10 cellular contexts compared by ENCODE assay signal in genomic region chr3:132256984-132257383, GRCh38.
DNase-seq lines count a peak whose midpoint lies in the region; ATAC-seq, FAIRE-seq and TF ChIP-seq lines count a peak whose summit lies in the region.
"Had no signal": no experiment of that assay in that cellular context is flagged by ENCODE, and none has a peak within 500 bp of the region (broad histone marks: within the 10 kb centered on the region; RNA-seq: fewer than 3 reads in every experiment).

No MANE protein-coding gene starts in this region.

- H3K4me3 ChIP-seq in esophagus squamous epithelium = no peak overlapping the region
- no peak overlapping the region for H3K4me3 ChIP-seq in pancreas
- H3K4me3 ChIP-seq in lower leg skin (ENCODE audit: low read depth, poor library complexity, severe bottlenecking) = no peak overlapping the region
- H3K4me3 ChIP-seq: BLaER1 treated with 17β-estradiol and CSF1 and Interleukin-3, amounts not matched to agents 10 nM and 100 nM; skin epidermis had no signal

- FAIRE-seq in pancreas (lab: Jason Lieb, UNC) (no peak), GM12891 (lab: Jason Lieb, UNC) (no peak)

- peaks cover 0 to 30% (median 0%) of the 10 kb centered on the region in 3 donors for H3K4me1 ChIP-seq in esophagus squamous epithelium
- H3K4me1 ChIP-seq in pancreas = peaks cover 0 to 3% (median 0%) of the 10 kb centered on the region in 3 donors

- H3K36me3 ChIP-seq in esophagus squamous epithelium = no peaks in the 10 kb centered on the region
- no peaks in the 10 kb centered on the region for H3K36me3 ChIP-seq in pancreas
- H3K36me3 ChIP-seq: BLaER1 treated with 17β-estradiol and CSF1 and Interleukin-3, amounts not matched to agents 10 nM and 100 nM had no signal

- H3K27me3 ChIP-seq in esophagus squamous epithelium (no peaks in the 10 kb centered on the region), pancreas (no peaks in the 10 kb centered on the region)
- H3K27me3 ChIP-seq: BLaER1 treated with 17β-estradiol and CSF1 and Interleukin-3, amounts not matched to agents 10 nM and 100 nM had no signal

- H3K9me3 ChIP-seq in esophagus squamous epithelium (no peaks in the 10 kb centered on the region), pancreas (no peaks in the 10 kb centered on the region)
- H3K9me3 ChIP-seq: BLaER1 treated with 17β-estradiol and CSF1 and Interleukin-3, amounts not matched to agents 10 nM and 100 nM had no signal

- DNase-seq in NCI-H1436 (lab: John Stamatoyannopoulos, UW) = peak; percentile 29
- DNase-seq in NCI-H1436 treated with DMSO at 0.1 percent for 48 hours (lab: John Stamatoyannopoulos, UW) = no peak
- DNase-seq in NOMO-1 treated with dmso at 0.1 percent for 144 hours (lab: John Stamatoyannopoulos, UW; ENCODE audit: unreplicated experiment) = peak; percentile 52
- no peak for DNase-seq in esophagus squamous epithelium (lab: John Stamatoyannopoulos, UW)
- peak in 3 of 6 donors; percentile 6 to 22 (median 12) for DNase-seq in pancreas
- no peak for DNase-seq in lower leg skin (ENCODE audit: low spot score in 2 of 2)
- DNase-seq in GM12891 (ENCODE audit: insufficient read length, low spot score) = no peak

- TF ChIP-seq CTCF in esophagus squamous epithelium (IDR thresholded peaks at IDR 0.05) (peak; percentile 16 to 76 (median 40)), pancreas (IDR thresholded peaks at IDR 0.05) (peak in 1 of 4 donors; percentile 23), lower leg skin (IDR thresholded peaks at IDR 0.05) (no peak)

- TF ChIP-seq POLR2A in esophagus squamous epithelium (IDR thresholded peaks at IDR 0.05) = no peak
- TF ChIP-seq POLR2A in lower leg skin (IDR thresholded peaks at IDR 0.05) = no peak
- TF ChIP-seq POLR2A in GM12891 (IDR thresholded peaks at IDR 0.05; ENCODE audit: low read depth, low read length) = no peak

- intact Hi-C loops in esophagus squamous epithelium (cut with DNase I) (no loop called here), pancreas (cut with DNase I) (loop anchor here in 2 of 3 donors (5.0 to 10.0 kb wide), 2 partner anchors 78 to 85 kb away; no protein-coding TSS in a partner anchor), lower leg skin (cut with DNase I; ENCODE audit: low total_unique reads) (no loop called here)

- ATAC-seq in pancreas (peak; percentile 40 to 83 (median 78)), HG02884 (IDR thresholded peaks at IDR 0.05; ENCODE audit: unreplicated experiment) (no peak)

- 50 to 84% methylated on average over 1 of the region's 1 CpG for WGBS in esophagus squamous epithelium, 2 donors
- WGBS in pancreas, 2 donors = 53 to 55% methylated on average over 1 of the region's 1 CpG
- 77 to 81% methylated on average over 1 of the region's 1 CpG for whole genome bisulfite sequencing in lower leg skin, 2 donors

- no peak overlapping the region for H3K27ac ChIP-seq in esophagus squamous epithelium
- no peak overlapping the region for H3K27ac ChIP-seq in pancreas

TF ChIP-seq in GM12891, 5 proteins besides CTCF, POLR2A, EP300 and RAD21:
- no peak for TF ChIP-seq TAF1 (IDR thresholded peaks at IDR 0.05; ENCODE audit: low read depth, low read length)
- TF ChIP-seq PAX5 (IDR thresholded peaks at IDR 0.05; ENCODE audit: insufficient read depth, low read length, severe bottlenecking) = no peak
- TF ChIP-seq POU2F2 (IDR thresholded peaks at IDR 0.05; ENCODE audit: low read depth, low read length) = no peak
- no peak for TF ChIP-seq SPI1 (IDR thresholded peaks at IDR 0.05; ENCODE audit: low read depth, low read length)
- TF ChIP-seq POLR2AphosphoS5 (IDR thresholded peaks at IDR 0.05; ENCODE audit: low read depth, low read length) = no peak

Comparison
In these comparisons a context has a peak if more than half of its experiments do, and no peak if none do; other contexts are left out.
1. DNase-seq: peak in NCI-H1436 (single experiment) and NOMO-1 treated with dmso at 0.1 percent for 144 hours (single experiment); none in NCI-H1436 treated with DMSO at 0.1 percent for 48 hours (single experiment), esophagus squamous epithelium (single experiment), lower leg skin (0 of 2) and GM12891 (single experiment).
2. CTCF ChIP-seq: peak in esophagus squamous epithelium (6 of 6); none in lower leg skin (0 of 3).
3. intact Hi-C loops: an anchor here in pancreas (5.0 to 10.0 kb wide); none called in esophagus squamous epithelium and lower leg skin.